1 cellular context compared by ENCODE assay signal in genomic region chr1:28279721-28280120, GRCh38.
A peak's percentile ranks its signal among the peaks of the same experiment; 100 is the strongest.
TF ChIP-seq lines count a peak whose summit lies in the region.

No MANE protein-coding gene starts in this region.

TF ChIP-seq in HEK293, 187 proteins besides CTCF, POLR2A, EP300 and RAD21:
- no peak for TF ChIP-seq ZNF202 (tag by site-specific recombination; IDR thresholded peaks at IDR 0.05; ENCODE audit: borderline replicate concordance)
- TF ChIP-seq ZNF121 (tag by site-specific recombination; IDR thresholded peaks at IDR 0.05), result 0 out of 2 replicates have a peak, but pooled peaks have one; percentile 43
- TF ChIP-seq ZNF132 (tag by site-specific recombination; IDR thresholded peaks at IDR 0.05; ENCODE audit: borderline replicate concordance), result no peak
- no peak for TF ChIP-seq KLF1 (tag by site-specific recombination; IDR thresholded peaks at IDR 0.05)
